In the genomic region with DNA sequence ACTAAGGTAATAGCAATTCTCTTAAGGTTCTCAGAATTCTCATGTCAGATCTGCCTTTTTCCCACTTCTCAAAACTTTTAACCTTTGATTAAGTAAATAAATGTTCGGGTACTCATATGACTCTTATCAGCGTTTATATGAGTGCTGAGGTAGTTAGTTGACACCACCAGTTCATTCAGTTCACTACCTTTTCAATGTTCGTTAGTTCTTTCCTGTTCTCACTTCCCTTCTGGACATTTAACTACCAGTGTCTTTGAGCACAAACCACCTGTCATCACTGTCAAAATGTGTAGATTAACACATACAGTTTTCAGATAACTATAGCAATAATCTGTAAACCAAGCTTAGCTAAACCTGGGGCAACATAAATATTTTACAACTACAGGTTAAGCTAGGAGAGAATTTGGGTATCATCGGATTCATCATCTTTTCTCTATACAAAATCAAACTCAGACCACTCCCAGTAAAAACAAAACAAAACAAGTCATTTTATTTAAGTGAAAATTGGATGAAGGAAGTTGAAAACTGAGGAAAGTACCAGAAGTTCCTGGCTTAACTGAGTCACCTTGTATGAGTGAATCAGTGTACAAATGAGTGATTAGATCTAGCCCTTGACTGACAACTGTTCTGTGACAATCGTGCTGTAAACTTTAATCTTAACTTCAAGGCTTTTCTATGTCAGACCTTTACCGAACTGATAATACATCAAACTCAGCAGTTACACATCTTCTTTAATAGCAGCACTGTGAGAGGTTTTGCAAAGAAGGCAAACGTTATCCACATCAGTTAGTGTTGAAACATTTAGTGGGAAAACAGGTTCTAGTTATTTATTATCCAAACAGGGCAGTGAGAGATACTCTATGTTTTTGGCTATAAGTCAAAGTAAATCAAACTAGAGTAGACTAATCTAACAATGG, we compare ENCODE assay signal across 10 cellular contexts. TPM values are rescaled to one million over a fixed set of nuclear protein-coding genes. Genes with fewer than 3 reads are reported as not detected.
DNase-seq lines count a peak whose midpoint lies in the region; ATAC-seq and TF ChIP-seq lines count a peak whose summit lies in the region.
"Had no signal": no experiment of that assay in that cellular context is flagged by ENCODE, and none has a peak within 500 bp of the region (broad histone marks: within the 10 kb centered on the region; RNA-seq: fewer than 3 reads in every experiment).

No MANE protein-coding gene starts in this region.

- H3K4me2 ChIP-seq in osteoblast (ENCODE audit: insufficient read depth, low read length) = no peak overlapping the region

- H3K36me3 ChIP-seq in osteoblast (ENCODE audit: insufficient read depth, low read length) = no peaks in the 10 kb centered on the region

- no peaks in the 10 kb centered on the region for H4K20me1 ChIP-seq in osteoblast (ENCODE audit: insufficient read depth, low read length)

- H3K79me2 ChIP-seq in osteoblast (ENCODE audit: insufficient read depth, low read length) = no peaks in the 10 kb centered on the region

- POLR2A ChIA-PET in CD4-positive, alpha-beta T cell (lab: Charles Lee) = no interaction called here

- H3K9me3 ChIP-seq in osteoblast (ENCODE audit: low read depth, low read length) = no peaks in the 10 kb centered on the region
- H3K9me3 ChIP-seq in CD4-positive, alpha-beta T cell (ENCODE audit: control insufficient read depth, low read length) = no peaks in the 10 kb centered on the region

- H3K4me1 Mint-ChIP-seq in CD4-positive, alpha-beta T cell (ENCODE audit: low read depth) = no peaks in the 10 kb centered on the region
- H3K4me1 Mint-ChIP-seq: neural crest cell had no signal

- peak; percentile 94 for ATAC-seq in GM18502 (IDR thresholded peaks at IDR 0.05; ENCODE audit: poor library complexity, unreplicated experiment)
- ATAC-seq in GM21423 (IDR thresholded peaks at IDR 0.05; ENCODE audit: unreplicated experiment) = peak; percentile 82
- peak; percentile 92 for ATAC-seq in HG03354 (IDR thresholded peaks at IDR 0.05; ENCODE audit: poor library complexity, severe bottlenecking, unreplicated experiment)
- ATAC-seq in CD4-positive, alpha-beta T cell (ENCODE audit: poor library complexity) = no peak

- CTCF ChIA-PET in CD4-positive, alpha-beta T cell (lab: Charles Lee) = no interaction called here

- H3K36me3 Mint-ChIP-seq in CD4-positive, alpha-beta T cell (ENCODE audit: low read depth) = no peaks in the 10 kb centered on the region

- peaks cover 2% of the 10 kb centered on the region for H3K27me3 ChIP-seq in osteoblast (ENCODE audit: insufficient read depth, low read length)
- peaks cover 7% of the 10 kb centered on the region for H3K27me3 ChIP-seq in CD4-positive, alpha-beta T cell (ENCODE audit: control insufficient read depth, insufficient read depth, low read length)

- H3K4me3 ChIP-seq in osteoblast (ENCODE audit: insufficient read depth, low read length) = no peak overlapping the region

- intact Hi-C loops in CD4-positive, alpha-beta T cell (cut with DNase I, micrococcal nuclease) = no loop called here

- no peak overlapping the region for H3K27ac Mint-ChIP-seq in CD4-positive, alpha-beta T cell

- DNase-seq in kidney tubule cell (ENCODE audit: low spot score) = peak; percentile 80
- no peak for DNase-seq in stimulated activated CD4-positive, alpha-beta T cell treated with anti-CD3 and anti-CD28 coated beads, Interleukin-2, amount 100 ng/mL, for 48 hours
- no peak for DNase-seq in osteoblast (ENCODE audit: insufficient read length, low spot score, missing footprints)
- no peak for DNase-seq in effector CD4-positive, alpha-beta T cell
- DNase-seq in CD4-positive, alpha-beta T cell = no peak
- DNase-seq: NCI-H2171 treated with DMSO at 0.1 percent for 48 hours had no signal

- TF ChIP-seq CTCF in osteoblast (IDR thresholded peaks at IDR 0.05; ENCODE audit: extremely low read depth, low read depth, low read length) = no peak
- TF ChIP-seq CTCF in CD4-positive, alpha-beta T cell (IDR thresholded peaks at IDR 0.05) = no peak

- H3K27me3 Mint-ChIP-seq in CD4-positive, alpha-beta T cell = peaks cover 41% of the 10 kb centered on the region

- no peak overlapping the region for H2AFZ ChIP-seq in osteoblast (ENCODE audit: low read length)

- H3K4me1 ChIP-seq in osteoblast (ENCODE audit: insufficient read depth, low read length) = no peaks in the 10 kb centered on the region

- no peak overlapping the region for H3K27ac ChIP-seq in osteoblast (ENCODE audit: low read depth, low read length)
- H3K27ac ChIP-seq in CD4-positive, alpha-beta T cell (ENCODE audit: low read depth, low read length) = no peak overlapping the region

- H3K9me3 Mint-ChIP-seq in CD4-positive, alpha-beta T cell = no peaks in the 10 kb centered on the region
- H3K9me3 Mint-ChIP-seq: neural crest cell had no signal

- no peak overlapping the region for H3K4me3 Mint-ChIP-seq in CD4-positive, alpha-beta T cell
- H3K4me3 Mint-ChIP-seq: neural crest cell had no signal

RNA-seq across cellular contexts. Expression of a gene that starts 41.9 kb away (rescaled TPM):
- not detected in 2 replicates for total RNA-seq in osteoblast
- not detected for total RNA-seq in CD4-positive, alpha-beta T cell
- total RNA-seq: neural crest cell had no signal
